In the genomic region with DNA sequence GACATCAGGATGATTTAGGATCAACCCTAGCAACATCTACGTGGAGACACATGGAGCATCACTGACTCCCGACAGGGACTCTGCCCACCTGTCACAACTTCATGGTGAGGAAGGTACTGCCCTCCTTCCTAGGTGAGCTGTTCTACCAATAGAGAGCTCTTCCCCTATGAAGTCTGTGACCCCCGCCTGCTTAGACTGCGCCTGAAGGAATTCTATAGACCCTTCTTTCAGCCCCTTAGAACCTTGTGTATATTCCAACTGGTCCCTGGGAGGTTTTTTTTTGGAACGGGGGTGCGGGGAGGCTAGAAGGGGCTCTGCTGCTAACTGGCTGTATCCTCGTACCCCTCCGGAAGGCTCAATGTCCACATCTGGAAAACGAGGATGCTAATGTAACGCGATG, we compare ENCODE assay signal across 8 cellular contexts. TPM values are rescaled to one million over a fixed set of nuclear protein-coding genes. Genes with fewer than 3 reads are reported as not detected.
DNase-seq lines count a peak whose midpoint lies in the region; ATAC-seq and TF ChIP-seq lines count a peak whose summit lies in the region.

No MANE protein-coding gene starts in this region.

- DNase-seq in BE2C (no peak), cerebellar cortex (ENCODE audit: low spot score) (peak; percentile 5), naive B cell (peak; percentile 3)

- H3K27me3 Mint-ChIP-seq in naive B cell, result no peaks in the 10 kb centered on the region

- H3K4me3 Mint-ChIP-seq in naive B cell, result peak overlapping the region; percentile 90 to 99 (median 98)

- H3K4me1 Mint-ChIP-seq in naive B cell, result peaks cover 18 to 41% (median 38%) of the 10 kb centered on the region in 3 donors

- peak overlapping the region; percentile 83 for H3K4me3 ChIP-seq in BE2C (ENCODE audit: low read depth, low read length)

- no peak for TF ChIP-seq CTCF in BE2C (IDR thresholded peaks at IDR 0.05; ENCODE audit: low read depth, low read length)

- no peaks in the 10 kb centered on the region for H3K9me3 Mint-ChIP-seq in naive B cell

- H3K36me3 ChIP-seq in BE2C, result peaks cover 9% of the 10 kb centered on the region
- H3K36me3 ChIP-seq in KOPT-K1 (ENCODE audit: insufficient read depth, low read length), result peaks cover 32% of the 10 kb centered on the region

- H3K27me3 ChIP-seq in BE2C, result no peaks in the 10 kb centered on the region

- H3K9me3 ChIP-seq in BE2C (no peaks in the 10 kb centered on the region), KOPT-K1 (ENCODE audit: insufficient read depth, low read length, poor library complexity, severe bottlenecking) (no peaks in the 10 kb centered on the region)

- peak overlapping the region; percentile 67 for H3K27ac ChIP-seq in KOPT-K1 (ENCODE audit: low read depth, low read length, poor library complexity, severe bottlenecking)

- H3K4me1 ChIP-seq in BE2C, result no peaks in the 10 kb centered on the region

- peak overlapping the region; percentile 97 to 99 (median 99) for H3K27ac Mint-ChIP-seq in naive B cell

- ATAC-seq in naive B cell (ENCODE audit: low read depth in 2 of 2) (no peak), GM21526 (IDR thresholded peaks at IDR 0.05; ENCODE audit: low FRiP score, unreplicated experiment) (no peak), HG03039 (IDR thresholded peaks at IDR 0.05; ENCODE audit: unreplicated experiment) (no peak), HG03139 (IDR thresholded peaks at IDR 0.05; ENCODE audit: unreplicated experiment) (no peak), HG02642 (IDR thresholded peaks at IDR 0.05; ENCODE audit: poor library complexity, unreplicated experiment) (no peak)

- H3K36me3 Mint-ChIP-seq in naive B cell, result no peaks in the 10 kb centered on the region

RNA-seq across cellular contexts. Expression of gene INTS4, which starts 0.6 kb away (rescaled TPM):
- polyA plus RNA-seq in BE2C (2012; ENCODE audit: insufficient read depth, insufficient read length, low read depth), result 56.4 TPM
- 10 to 100 TPM; 33.3 to 71.6 (median 38.1) TPM for polyA plus RNA-seq in naive B cell (ENCODE audit: low read depth in 6 of 6)

RNA-seq across cellular contexts. Expression of gene KCTD14, which starts 29.2 kb away (rescaled TPM):
- 1.8 TPM for polyA plus RNA-seq in BE2C (2012; ENCODE audit: insufficient read depth, insufficient read length, low read depth)
- under 1 TPM in 1 of 6 donors, not detected in 5; 0.38 TPM for polyA plus RNA-seq in naive B cell (ENCODE audit: low read depth in 6 of 6)
